Comparison of ENCODE assay signal across 19 cellular contexts in the genomic region with DNA sequence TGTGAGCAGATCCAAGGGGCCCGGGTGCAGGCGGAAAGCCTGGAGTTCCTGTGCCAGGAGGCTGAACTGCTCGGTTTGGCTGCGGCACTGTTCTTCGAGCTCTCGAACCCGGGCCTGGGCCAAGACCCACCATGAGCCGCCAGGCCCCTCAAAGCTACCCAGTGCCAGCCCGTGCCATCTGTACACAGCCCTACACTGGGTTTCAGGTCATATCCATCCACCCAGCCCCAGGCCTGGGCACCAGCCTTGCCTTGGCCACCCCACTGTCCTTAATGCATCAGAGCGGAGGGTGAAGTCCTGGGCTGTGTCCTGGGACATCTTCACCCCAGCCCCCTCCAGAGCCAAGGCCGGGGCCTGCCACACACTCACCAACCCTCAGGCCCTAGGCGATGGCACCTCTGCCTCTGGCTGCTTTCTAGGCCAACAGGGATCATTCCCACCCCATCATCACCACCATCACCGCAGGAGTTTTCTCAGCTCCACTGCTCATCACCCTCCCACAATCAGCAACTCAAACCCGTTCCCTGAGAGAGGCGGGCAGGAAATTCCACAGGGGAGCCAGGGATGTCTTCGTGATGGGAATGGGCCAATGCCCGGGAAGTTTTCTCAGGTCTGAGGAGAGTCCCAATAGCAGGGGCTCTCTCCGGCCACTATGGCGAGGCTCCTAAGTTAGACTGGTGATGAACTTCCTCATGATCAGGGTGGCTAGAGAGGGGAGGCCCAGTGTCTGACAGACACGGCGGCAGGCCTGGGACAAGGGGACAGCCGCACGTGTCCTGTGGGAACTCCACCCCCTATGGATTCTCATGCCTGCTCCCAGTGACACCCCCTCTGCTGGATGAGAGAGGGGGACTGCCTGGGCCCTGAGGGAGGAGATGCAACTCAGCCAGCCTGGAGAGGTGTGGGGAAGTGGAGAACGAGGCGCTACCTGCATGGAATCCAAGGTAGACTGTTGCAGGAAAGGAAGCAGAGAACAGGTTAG. TPM values are rescaled to one million over a fixed set of nuclear protein-coding genes. Genes with fewer than 3 reads are reported as not detected.
DNase-seq lines count a peak whose midpoint lies in the region; ATAC-seq and TF ChIP-seq lines count a peak whose summit lies in the region.
"Had no signal": no experiment of that assay in that cellular context is flagged by ENCODE, and none has a peak within 500 bp of the region (broad histone marks: within the 10 kb centered on the region; RNA-seq: fewer than 3 reads in every experiment).

No MANE protein-coding gene starts in this region.

- no peaks in the 10 kb centered on the region for H3K36me3 Mint-ChIP-seq in stimulated activated memory B cell treated with anti-CD40 and anti-IgM and Interleukin-4, amounts not matched to agents 10 μg/mL and 1 μg/mL and 100 μg/mL, for 72 hours

- no peaks in the 10 kb centered on the region for H3K4me1 ChIP-seq in RWPE2 (ENCODE audit: insufficient read depth, poor library complexity, severe bottlenecking)

- peak overlapping the region; percentile 23 for H3K27ac Mint-ChIP-seq in stimulated activated memory B cell treated with anti-CD40 and anti-IgM and Interleukin-4, amounts not matched to agents 10 μg/mL and 1 μg/mL and 100 μg/mL, for 72 hours
- H3K27ac Mint-ChIP-seq: GM23338 had no signal

- H3K4me3 ChIP-seq in RWPE2 (ENCODE audit: severe bottlenecking) = no peak overlapping the region
- H3K4me3 ChIP-seq: GM23338, PC-9 had no signal

- TF ChIP-seq CTCF in RWPE2 (IDR thresholded peaks at IDR 0.05; ENCODE audit: poor library complexity, severe bottlenecking) = no peak

- H3K27ac ChIP-seq in RWPE2 (ENCODE audit: poor library complexity, severe bottlenecking) = no peak overlapping the region
- H3K27ac ChIP-seq: PC-9 had no signal

- no peaks in the 10 kb centered on the region for H3K27me3 ChIP-seq in RWPE2 (ENCODE audit: insufficient read depth, poor library complexity, severe bottlenecking)

- no peaks in the 10 kb centered on the region for H3K36me3 ChIP-seq in RWPE2 (ENCODE audit: low read depth)

- H3K4me1 Mint-ChIP-seq in stimulated activated memory B cell treated with anti-CD40 and anti-IgM and Interleukin-4, amounts not matched to agents 10 μg/mL and 1 μg/mL and 100 μg/mL, for 72 hours = peaks cover 10% of the 10 kb centered on the region

- intact Hi-C loops in left ventricle myocardium superior (cut with micrococcal nuclease) = no loop called here

- H3K9me3 ChIP-seq in RWPE2 (ENCODE audit: severe bottlenecking) = no peaks in the 10 kb centered on the region
- H3K9me3 ChIP-seq: SK-N-SH had no signal

- no peak overlapping the region for H3K4me3 Mint-ChIP-seq in stimulated activated memory B cell treated with anti-CD40 and anti-IgM and Interleukin-4, amounts not matched to agents 10 μg/mL and 1 μg/mL and 100 μg/mL, for 72 hours
- H3K4me3 Mint-ChIP-seq: GM23338; naive thymus-derived CD4-positive, alpha-beta T cell had no signal

- H3K27me3 Mint-ChIP-seq in stimulated activated memory B cell treated with anti-CD40 and anti-IgM and Interleukin-4, amounts not matched to agents 10 μg/mL and 1 μg/mL and 100 μg/mL, for 72 hours = no peaks in the 10 kb centered on the region
- H3K27me3 Mint-ChIP-seq: naive thymus-derived CD4-positive, alpha-beta T cell had no signal

- ATAC-seq in RWPE2 (ENCODE audit: low read depth) (no peak), left ventricle myocardium superior (no peak), HG03457 (IDR thresholded peaks at IDR 0.05; ENCODE audit: unreplicated experiment) (no peak)
- ATAC-seq in stimulated activated memory B cell treated with anti-CD40 and anti-IgM and Interleukin-4, amounts not matched to agents 10 μg/mL and 1 μg/mL and 100 μg/mL, for 72 hours = no peak
- ATAC-seq: GM23338; naive thymus-derived CD4-positive, alpha-beta T cell had no signal

- H3K9me3 Mint-ChIP-seq in stimulated activated memory B cell treated with anti-CD40 and anti-IgM and Interleukin-4, amounts not matched to agents 10 μg/mL and 1 μg/mL and 100 μg/mL, for 72 hours = no peaks in the 10 kb centered on the region
- H3K9me3 Mint-ChIP-seq: GM23338; naive thymus-derived CD4-positive, alpha-beta T cell had no signal

- DNase-seq in activated gamma-delta T cell treated with Interleukin-2 at 50 U/mL for 16 hours = peak; percentile 3
- no peak for DNase-seq in activated gamma-delta T cell (lab: John Stamatoyannopoulos, UW)
- DNase-seq in RWPE2 (ENCODE audit: low spot score) = peak; percentile 42
- DNase-seq in left ventricle myocardium superior = peak; percentile 20
- DNase-seq in dedifferentiated amniotic fluid mesenchymal stem cell (ENCODE audit: extremely low spot score) = no peak
- no peak for DNase-seq in stimulated activated CD4-positive, alpha-beta T cell treated with anti-CD3 and anti-CD28 coated beads, Interleukin-4, amount 100 ng/mL, for 4 hours
- DNase-seq: foreskin melanocyte; NCI-H1105; NCI-H774; PC-9; SK-N-SH; stimulated activated CD4-positive, alpha-beta T cell treated with anti-CD3 and anti-CD28 coated beads, Interleukin-15, amount 100 ng/mL, for 24 hours had no signal

RNA-seq across cellular contexts. Expression of a gene that starts 9.1 kb away (rescaled TPM):
- 18.8 TPM for total RNA-seq in left ventricle myocardium superior
- total RNA-seq: pulmonary artery endothelial cell had no signal

RNA-seq across cellular contexts. Expression of a gene that starts 32.5 kb away (rescaled TPM):
- total RNA-seq in left ventricle myocardium superior = 62.2 TPM

RNA-seq across cellular contexts. Expression of a gene that starts 38.7 kb away (rescaled TPM):
- total RNA-seq in left ventricle myocardium superior = 0.42 TPM
- total RNA-seq: activated CD8-positive, alpha-beta memory T cell treated with anti-CD3 and anti-CD28 coated beads for 36 hours; GM23338; lung microvascular endothelial cell; PC-9 had no signal

Comparison
In these comparisons a context has a peak if more than half of its experiments do, and no peak if none do; other contexts are left out.
1. DNase-seq: peak in activated gamma-delta T cell treated with Interleukin-2 at 50 U/mL for 16 hours (single experiment), RWPE2 (single experiment) and left ventricle myocardium superior (single experiment); none in activated gamma-delta T cell (single experiment), dedifferentiated amniotic fluid mesenchymal stem cell (single experiment) and stimulated activated CD4-positive, alpha-beta T cell treated with anti-CD3 and anti-CD28 coated beads, Interleukin-4, amount 100 ng/mL, for 4 hours (0 of 2).